ENCODE assay signal across 9 cellular contexts in the genomic region with DNA sequence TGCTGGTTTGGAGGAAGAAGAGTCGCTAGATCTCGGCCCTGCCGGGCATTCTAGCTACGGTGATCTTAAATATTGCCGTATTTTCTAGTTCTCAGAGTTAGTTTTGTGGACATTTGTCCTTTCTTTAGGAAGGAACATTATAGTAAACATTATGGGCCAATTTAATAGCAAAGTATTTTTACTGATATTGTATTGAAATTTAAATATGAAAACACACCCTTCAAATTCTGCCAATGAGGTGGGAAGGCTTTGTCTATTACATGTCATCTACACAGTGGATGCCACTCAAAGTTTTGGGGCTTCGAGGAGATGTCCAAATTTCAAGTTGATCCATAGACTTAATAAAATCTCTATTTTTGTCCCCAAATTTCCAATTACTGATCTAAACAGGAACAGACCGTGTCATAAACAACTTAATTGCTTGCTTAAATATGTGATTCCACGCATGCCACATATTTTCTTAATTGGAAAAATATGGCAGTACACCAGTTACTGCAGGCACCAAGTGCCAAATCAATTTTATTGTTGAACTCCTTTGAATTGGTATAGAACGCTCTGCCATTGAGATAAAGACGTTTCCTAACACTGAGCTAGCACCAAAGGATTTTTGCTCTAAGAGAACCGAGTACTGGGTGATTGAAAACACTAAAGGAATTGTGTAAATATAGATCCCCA. TPM values are rescaled to one million over a fixed set of nuclear protein-coding genes. Genes with fewer than 3 reads are reported as not detected.
DNase-seq lines count a peak whose midpoint lies in the region; ATAC-seq and TF ChIP-seq lines count a peak whose summit lies in the region.
"Had no signal": no experiment of that assay in that cellular context is flagged by ENCODE, and none has a peak within 500 bp of the region (broad histone marks: within the 10 kb centered on the region; RNA-seq: fewer than 3 reads in every experiment).

No MANE protein-coding gene starts in this region.

- POLR2A ChIA-PET in MCF 10A (lab: Yijun Ruan, JAX), result interaction anchor here (1.1 kb wide), 1 partner anchor 162 kb away, joined by 4 read pairs; no protein-coding TSS in a partner anchor

- H3K27me3 Mint-ChIP-seq in MCF 10A (ENCODE audit: insufficient read depth, unreplicated experiment), result no peaks in the 10 kb centered on the region

- H3K9me3 ChIP-seq in mammary epithelial cell (replicated peaks; ENCODE audit: insufficient read depth, low read length), result no peaks in the 10 kb centered on the region
- H3K9me3 ChIP-seq in hepatocyte (ENCODE audit: low read depth), result no peaks in the 10 kb centered on the region
- H3K9me3 ChIP-seq in tibial nerve, result no peaks in the 10 kb centered on the region

- DNase-seq in MCF 10A (ENCODE audit: unreplicated experiment) (no peak), mammary epithelial cell (no peak), hepatocyte (ENCODE audit: low spot score) (no peak), tibial nerve (ENCODE audit: low spot score in 2 of 2) (no peak), NCI-H748 (lab: John Stamatoyannopoulos, UW; ENCODE audit: unreplicated experiment) (no peak), brain microvascular endothelial cell (no peak)
- DNase-seq: effector memory CD4-positive, alpha-beta T cell had no signal

- H3K4me3 ChIP-seq in mammary epithelial cell (replicated peaks in 1 of 3; ENCODE audit: insufficient read depth in 1 of 3, low read depth in 2 of 3, low read length in 3 of 3) (no peak overlapping the region), WI38 (ENCODE audit: low read depth, low read length) (peak overlapping the region; percentile 37), hepatocyte (no peak overlapping the region), tibial nerve (peak overlapping the region; percentile 38 to 61 (median 45)), brain microvascular endothelial cell (ENCODE audit: low read depth, low read length) (no peak overlapping the region)

- TF ChIP-seq EP300 in tibial nerve (IDR thresholded peaks at IDR 0.05), result no peak

- H3K27ac ChIP-seq in mammary epithelial cell (ENCODE audit: insufficient read depth, low read depth, low read length) (no peak overlapping the region), hepatocyte (no peak overlapping the region), tibial nerve (peak overlapping the region in 3 of 4 donors; percentile 69 to 88 (median 82)), brain microvascular endothelial cell (no peak overlapping the region)

- BruUV-seq in MCF 10A (replicated peaks; lab: Mats Ljungman, UMichigan) (no TSS peak), mammary epithelial cell (replicated peaks; lab: Mats Ljungman, UMichigan) (no TSS peak)

- H3K9me2 ChIP-seq in hepatocyte (replicated peaks; ENCODE audit: insufficient read depth), result no peaks in the 10 kb centered on the region

- TF ChIP-seq POLR2A in tibial nerve (IDR thresholded peaks at IDR 0.05), result no peak

- H3K36me3 ChIP-seq in mammary epithelial cell (ENCODE audit: insufficient read depth, low read length) (no peaks in the 10 kb centered on the region), hepatocyte (replicated peaks; ENCODE audit: insufficient read depth, low read depth) (no peaks in the 10 kb centered on the region), tibial nerve (no peaks in the 10 kb centered on the region), brain microvascular endothelial cell (replicated peaks) (no peaks in the 10 kb centered on the region)

- H4K20me1 ChIP-seq in mammary epithelial cell (ENCODE audit: insufficient read depth, low read length) (no peaks in the 10 kb centered on the region), hepatocyte (ENCODE audit: insufficient read depth, poor library complexity, severe bottlenecking) (no peaks in the 10 kb centered on the region)

- CTCF ChIA-PET in MCF 10A (lab: Yijun Ruan, JAX), result interaction anchor here (1.0 to 1.2 kb wide), 2 partner anchors 47 to 498 kb away, joined by 3 to 6 read pairs; no protein-coding TSS in a partner anchor
- CTCF ChIA-PET in mammary epithelial cell (lab: Charles Lee; ENCODE audit: low non-redundant PET), result no interaction called here

- H3K4me2 ChIP-seq in mammary epithelial cell (ENCODE audit: insufficient read depth, low read depth, low read length) (no peak overlapping the region), hepatocyte (peak overlapping the region; percentile 81)

- H3K4me1 Mint-ChIP-seq in MCF 10A (ENCODE audit: insufficient read depth, unreplicated experiment), result peaks cover 19% of the 10 kb centered on the region

- peaks cover 9% of the 10 kb centered on the region for H3K36me3 Mint-ChIP-seq in MCF 10A (ENCODE audit: insufficient read depth, unreplicated experiment)

- no peak for ATAC-seq in HG03442 (IDR thresholded peaks at IDR 0.05; ENCODE audit: unreplicated experiment)

- in situ Hi-C loops in mammary epithelial cell (cut with MboI; ENCODE audit: low sequenced_read_pairs in 2 of 2), result loop anchor here in 1 of 2 donors (25.0 kb wide), 1 partner anchor 308 kb away; no protein-coding TSS in a partner anchor
- in situ Hi-C loops in brain microvascular endothelial cell (cut with HindIII; ENCODE audit: low pct_ligation_motif_present, low sequenced_read_pairs), result no loop called here

- peaks cover 52% of the 10 kb centered on the region for H3K27me3 ChIP-seq in mammary epithelial cell (ENCODE audit: insufficient read depth, low read length)
- H3K27me3 ChIP-seq in hepatocyte, result peaks cover 95% of the 10 kb centered on the region
- peaks cover 0 to 98% of the 10 kb centered on the region in 2 donors for H3K27me3 ChIP-seq in tibial nerve
- peaks cover 85% of the 10 kb centered on the region for H3K27me3 ChIP-seq in brain microvascular endothelial cell (replicated peaks)

- peaks cover 14% of the 10 kb centered on the region for H3K4me1 ChIP-seq in mammary epithelial cell (ENCODE audit: insufficient read depth, low read length)
- peaks cover 28% of the 10 kb centered on the region for H3K4me1 ChIP-seq in hepatocyte (ENCODE audit: insufficient read depth)
- peaks cover 0 to 59% (median 26%) of the 10 kb centered on the region in 4 donors for H3K4me1 ChIP-seq in tibial nerve

- no peak overlapping the region for H3K27ac Mint-ChIP-seq in MCF 10A (ENCODE audit: low read depth, unreplicated experiment)

- no peak overlapping the region for H3K9ac ChIP-seq in mammary epithelial cell (ENCODE audit: insufficient read depth, low read length)

- no peak overlapping the region for H2AFZ ChIP-seq in mammary epithelial cell (ENCODE audit: low read depth, low read length)
- no peak overlapping the region for H2AFZ ChIP-seq in hepatocyte

- dilution Hi-C loops in mammary epithelial cell (cut with HindIII; ENCODE audit: low sequenced_read_pairs), result no loop called here

- H3K79me2 ChIP-seq in mammary epithelial cell (ENCODE audit: insufficient read depth, low read length) (no peaks in the 10 kb centered on the region), hepatocyte (no peaks in the 10 kb centered on the region)

- no peak for TF ChIP-seq CTCF in MCF 10A (IDR thresholded peaks at IDR 0.05; ENCODE audit: unreplicated experiment)
- TF ChIP-seq CTCF in mammary epithelial cell (conservative IDR thresholded peaks at IDR 0.05 in 1 of 2, IDR thresholded peaks at IDR 0.05 in 1 of 2; ENCODE audit: extremely low read depth in 1 of 2, insufficient read depth in 1 of 2, low read depth in 1 of 2, low read length in 2 of 2), result no peak
- no peak for TF ChIP-seq CTCF in WI38 (IDR thresholded peaks at IDR 0.05; ENCODE audit: low read depth, low read length)
- TF ChIP-seq CTCF in hepatocyte (IDR thresholded peaks at IDR 0.05; ENCODE audit: poor library complexity), result no peak
- TF ChIP-seq CTCF in tibial nerve (IDR thresholded peaks at IDR 0.05), result no peak
- no peak for TF ChIP-seq CTCF in brain microvascular endothelial cell (IDR thresholded peaks at IDR 0.05; ENCODE audit: low read depth, low read length, missing control alignments)

- no peaks in the 10 kb centered on the region for H3K9me3 Mint-ChIP-seq in MCF 10A (ENCODE audit: unreplicated experiment)

- intact Hi-C loops in MCF 10A (cut with micrococcal nuclease) (no loop called here), mammary epithelial cell (cut with micrococcal nuclease) (loop anchor here (5.0 kb wide), 1 partner anchor 328 kb away; no protein-coding TSS in a partner anchor)

- 46% methylated on average over 10 of the region's 11 CpGs for WGBS in mammary epithelial cell (ENCODE audit: low coverage, missing lambda C conversion rate)
- WGBS in hepatocyte (ENCODE audit: low lambda C conversion rate, missing lambda C conversion rate), result 17% methylated on average over 11 of the region's 11 CpGs
- WGBS in tibial nerve, 2 donors, result 22 to 31% methylated on average over 11 of the region's 11 CpGs

- peak overlapping the region; percentile 93 for H3K4me3 Mint-ChIP-seq in MCF 10A (ENCODE audit: unreplicated experiment)

RNA-seq across cellular contexts. Expression of a gene that starts 1.7 kb away (rescaled TPM):
- 2.6 and 3.1 TPM in 2 replicates for total RNA-seq in MCF 10A (2022)
- 1 to 10 TPM in 1 of 2 donors, not detected in 1; 1.2 TPM for total RNA-seq in mammary epithelial cell
- 0.05 TPM for polyA plus RNA-seq in mammary epithelial cell
- 0.26 TPM for polyA minus RNA-seq in mammary epithelial cell
- total RNA-seq in hepatocyte, result 0.67 and 2.8 TPM in 2 replicates
- 0.94 and 1.2 TPM in 2 replicates for polyA plus RNA-seq in hepatocyte
- total RNA-seq in tibial nerve, result 10 to 100 TPM; 15.0 to 43.3 (median 32.0) TPM

RNA-seq across cellular contexts. Expression of a gene that starts 5.4 kb away (rescaled TPM):
- 32.3 and 35.8 TPM in 2 replicates for total RNA-seq in MCF 10A (2022)
- 10 to 100 TPM; 30.0 to 35.6 TPM for total RNA-seq in mammary epithelial cell
- 8.4 TPM for polyA plus RNA-seq in mammary epithelial cell
- 7.6 TPM for polyA minus RNA-seq in mammary epithelial cell
- total RNA-seq in hepatocyte, result 34.1 and 37.5 TPM in 2 replicates
- 22.6 and 27.2 TPM in 2 replicates for polyA plus RNA-seq in hepatocyte
- total RNA-seq in tibial nerve, result 10 to 100 TPM; 58.2 to 70.5 (median 68.6) TPM

Comparison
In these comparisons a context has a peak if more than half of its experiments do, and no peak if none do; other contexts are left out.
1. H3K27ac ChIP-seq: peak in tibial nerve (3 of 4); none in mammary epithelial cell (single experiment), hepatocyte (single experiment) and brain microvascular endothelial cell (single experiment).
2. H3K4me3 ChIP-seq: peak in WI38 (single experiment) and tibial nerve (4 of 4); none in mammary epithelial cell (0 of 3), hepatocyte (single experiment) and brain microvascular endothelial cell (single experiment).